Comparison of ENCODE assay signal across 1 cellular context in genomic region chr17:49191917-49192741, GRCh38.
A peak's percentile ranks its signal among the peaks of the same experiment; 100 is the strongest.
TF ChIP-seq lines count a peak whose summit lies in the region.

No MANE protein-coding gene starts in this region.

TF ChIP-seq in HEK293, 187 proteins besides CTCF, POLR2A, EP300 and RAD21 (continued from another document):
- TF ChIP-seq ZNF623 (tag by site-specific recombination; IDR thresholded peaks at IDR 0.05) (0 out of 2 replicates have a peak, but pooled peaks have one; percentile 28), PRDM2 (tag by site-specific recombination; IDR thresholded peaks at IDR 0.05; ENCODE audit: borderline replicate concordance) (peak; percentile 81; the same call in 1 of the 2 replicates), ZNF521 (tag by site-specific recombination; IDR thresholded peaks at IDR 0.05) (no peak)
- TF ChIP-seq, protein P1, sequence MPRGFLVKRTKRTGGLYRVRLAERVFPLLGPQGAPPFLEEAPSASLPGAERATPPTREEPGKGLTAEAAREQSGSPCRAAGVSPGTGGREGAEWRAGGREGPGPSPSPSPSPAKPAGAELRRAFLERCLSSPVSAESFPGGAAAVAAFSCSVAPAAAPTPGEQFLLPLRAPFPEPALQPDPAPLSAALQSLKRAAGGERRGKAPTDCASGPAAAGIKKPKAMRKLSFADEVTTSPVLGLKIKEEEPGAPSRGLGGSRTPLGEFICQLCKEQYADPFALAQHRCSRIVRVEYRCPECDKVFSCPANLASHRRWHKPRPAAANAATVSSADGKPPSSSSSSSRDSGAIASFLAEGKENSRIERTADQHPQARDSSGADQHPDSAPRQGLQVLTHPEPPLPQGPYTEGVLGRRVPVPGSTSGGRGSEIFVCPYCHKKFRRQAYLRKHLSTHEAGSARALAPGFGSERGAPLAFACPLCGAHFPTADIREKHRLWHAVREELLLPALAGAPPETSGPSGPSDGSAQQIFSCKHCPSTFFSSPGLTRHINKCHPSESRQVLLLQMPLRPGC (tag by site-specific recombination; IDR thresholded peaks at IDR 0.05): no peak
